10 cellular contexts compared by ENCODE assay signal in genomic region chr22:17264321-17265052, GRCh38. TPM values are rescaled to one million over a fixed set of nuclear protein-coding genes. Genes with fewer than 3 reads are reported as not detected.
DNase-seq lines count a peak whose midpoint lies in the region; ATAC-seq, FAIRE-seq and TF ChIP-seq lines count a peak whose summit lies in the region.
"Had no signal": no experiment of that assay in that cellular context is flagged by ENCODE, and none has a peak within 500 bp of the region (broad histone marks: within the 10 kb centered on the region; RNA-seq: fewer than 3 reads in every experiment).

No MANE protein-coding gene starts in this region.

- H3K4me1 ChIP-seq in iPS-15b (ENCODE audit: control insufficient read depth, insufficient read depth, low read length) (peaks cover 65% of the 10 kb centered on the region), gastrocnemius medialis (peaks cover 37 to 52% of the 10 kb centered on the region in 2 donors)

- FAIRE-seq in GM12892 (lab: Jason Lieb, UNC): no peak

- peak; percentile 77 to 79 for ATAC-seq in gastrocnemius medialis
- ATAC-seq in GM21423 (IDR thresholded peaks at IDR 0.05; ENCODE audit: unreplicated experiment): no peak
- no peak for ATAC-seq in HG02571 (IDR thresholded peaks at IDR 0.05; ENCODE audit: unreplicated experiment)

- H3K9ac ChIP-seq in iPS-15b (ENCODE audit: low read depth, low read length): peak overlapping the region; percentile 48

- H3K4me3 ChIP-seq in H7 (ENCODE audit: insufficient read depth, low read depth, low read length) (peak overlapping the region; percentile 24), iPS-15b (ENCODE audit: low read depth, low read length) (peak overlapping the region; percentile 19), gastrocnemius medialis (peak overlapping the region; percentile 32 to 45 (median 42))

- H3K9me3 ChIP-seq in iPS-15b (ENCODE audit: control insufficient read depth, insufficient read depth, low read length) (no peaks in the 10 kb centered on the region), gastrocnemius medialis (no peaks in the 10 kb centered on the region)

- peak; percentile 83 for DNase-seq in H7
- DNase-seq in SK-N-DZ (ENCODE audit: low spot score): peak; percentile 76
- DNase-seq in gastrocnemius medialis: peak; percentile 19 to 84
- DNase-seq in GM12892 (ENCODE audit: insufficient read length): no peak
- DNase-seq in NCI-H1436 treated with DMSO at 0.1 percent for 48 hours (lab: John Stamatoyannopoulos, UW): no peak
- DNase-seq: activated effector memory CD4-positive, alpha-beta T cell treated with anti-CD3 and anti-CD28 coated beads, Interleukin-2, amount 50 U/mL, for 16 hours; OCI-M1 had no signal

- intact Hi-C loops in gastrocnemius medialis (cut with DNase I; ENCODE audit: low total_unique reads): loop anchor here (2.0 to 5.0 kb wide), 3 partner anchors 104 to 238 kb away; partner anchors contain the start of gene CECR2

- TF ChIP-seq CTCF in gastrocnemius medialis (IDR thresholded peaks at IDR 0.05 in 4 of 5, conservative IDR thresholded peaks at IDR 0.05 in 1 of 5): peak in 1 of 5 experiments; percentile 21

- in situ Hi-C loops in gastrocnemius medialis (cut with MboI; ENCODE audit: low sequenced_read_pairs in 4 of 4): loop anchor here in 1 of 4 donors (10.0 kb wide), 1 partner anchor 60 kb away; no protein-coding TSS in a partner anchor

- H3K36me3 ChIP-seq in H7 (replicated peaks; ENCODE audit: control insufficient read depth, insufficient read depth, low read length): no peaks in the 10 kb centered on the region
- no peaks in the 10 kb centered on the region for H3K36me3 ChIP-seq in iPS-15b (ENCODE audit: control insufficient read depth, insufficient read depth, low read length)
- H3K36me3 ChIP-seq in gastrocnemius medialis: no peaks in the 10 kb centered on the region

- peak; percentile 24 to 61 for TF ChIP-seq POLR2A in gastrocnemius medialis (IDR thresholded peaks at IDR 0.05)
- no peak for TF ChIP-seq POLR2A in GM12892 (IDR thresholded peaks at IDR 0.05; ENCODE audit: low read depth, low read length)

- peak overlapping the region; percentile 93 to 98 (median 95) for H3K27ac ChIP-seq in gastrocnemius medialis

- H3K27me3 ChIP-seq in H7 (ENCODE audit: control insufficient read depth, insufficient read depth, low read length): no peaks in the 10 kb centered on the region
- H3K27me3 ChIP-seq in iPS-15b (ENCODE audit: control insufficient read depth, insufficient read depth, low read length): no peaks in the 10 kb centered on the region
- no peaks in the 10 kb centered on the region for H3K27me3 ChIP-seq in gastrocnemius medialis

RNA-seq across cellular contexts. Expression of gene ADA2, which starts 45.3 kb away (rescaled TPM):
- total RNA-seq in H7 (2014; rRNA removed; shearing (Covaris generic)): 29.1 and 36.0 TPM in 2 replicates
- polyA plus RNA-seq in SK-N-DZ (2014; cell fraction: cytosol; rRNA removed): 0.66 and 1.1 TPM in 2 replicates
- polyA plus RNA-seq in SK-N-DZ (2014; cell fraction: nucleus; rRNA removed): 0.11 and 0.15 TPM in 2 replicates
- 1 to 10 TPM; 2.2 to 3.4 (median 2.7) TPM for total RNA-seq in gastrocnemius medialis
- 4.0 TPM for polyA plus RNA-seq in GM12892 (2012; ENCODE audit: missing spikeins)

Comparison
In these comparisons a context has a peak if more than half of its experiments do, and no peak if none do; other contexts are left out.
1. DNase-seq: peak in H7 (single experiment), SK-N-DZ (single experiment) and gastrocnemius medialis (2 of 2); none in GM12892 (single experiment) and NCI-H1436 treated with DMSO at 0.1 percent for 48 hours (single experiment).
2. ATAC-seq: peak in gastrocnemius medialis (2 of 2); none in GM21423 (single experiment) and HG02571 (single experiment).
3. Peak in every context shown above with its lines, with median percentiles within 50 percentile points of each other: H3K4me3 ChIP-seq.